8 cellular contexts compared by ENCODE assay signal in the genomic region with DNA sequence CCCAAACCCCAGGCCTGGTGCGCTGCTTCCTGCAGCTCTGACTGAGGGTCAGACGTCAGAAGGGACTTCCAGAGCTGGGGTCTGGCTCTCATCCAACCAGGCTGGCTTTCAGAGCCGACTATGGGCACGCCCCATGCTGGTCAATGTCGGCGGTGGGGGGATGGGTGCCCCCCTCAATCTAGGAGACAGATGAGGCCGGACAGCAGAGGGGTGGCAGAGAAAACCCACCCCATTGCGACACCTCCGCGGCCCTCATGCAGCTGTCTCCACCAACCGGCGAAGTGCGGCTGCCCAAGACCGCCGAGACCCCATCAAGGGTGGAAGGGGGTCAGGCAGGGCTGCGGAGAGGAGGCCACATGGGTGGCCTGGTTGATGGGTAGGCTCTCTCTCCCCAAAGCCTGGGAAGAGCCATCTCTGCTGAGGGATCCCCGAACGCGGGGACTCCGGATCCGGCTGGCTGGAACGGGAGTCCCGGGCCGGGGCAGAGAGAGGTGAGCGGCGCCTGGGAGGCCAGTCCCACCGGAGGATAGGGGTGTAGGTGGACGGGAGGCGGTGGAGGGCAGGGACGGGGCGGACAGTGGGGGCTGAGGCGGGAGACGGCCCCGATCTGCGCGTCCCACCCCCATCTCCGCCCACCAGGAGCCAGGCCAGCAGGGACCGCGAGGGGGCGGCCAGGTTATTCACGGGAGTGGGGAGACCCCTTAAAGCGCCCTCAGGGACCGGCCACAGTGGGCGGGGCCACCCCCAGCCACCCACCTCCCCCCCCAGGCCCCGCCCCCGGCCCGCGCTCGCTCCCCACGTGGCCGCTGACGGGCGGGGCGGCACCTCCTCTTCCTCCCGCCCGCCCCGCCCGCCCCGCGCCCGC. TPM values are rescaled to one million over a fixed set of nuclear protein-coding genes. Genes with fewer than 3 reads are reported as not detected.
DNase-seq lines count a peak whose midpoint lies in the region; ATAC-seq and TF ChIP-seq lines count a peak whose summit lies in the region.

A gene (plus strand): TSS at position 864 of the 865 bp plus-strand sequence. CDS start 11,748 bp downstream, outside the sequence.

- no peaks in the 10 kb centered on the region for H3K27me3 Mint-ChIP-seq in activated naive CD8-positive, alpha-beta T cell treated with anti-CD3 and anti-CD28 coated beads, Interleukin-2, amount 50 U/mL, for 24 hours
- H3K27me3 Mint-ChIP-seq in osteocyte (ENCODE audit: unreplicated experiment) = no peaks in the 10 kb centered on the region

- H3K27ac Mint-ChIP-seq in activated naive CD8-positive, alpha-beta T cell treated with anti-CD3 and anti-CD28 coated beads, Interleukin-2, amount 50 U/mL, for 24 hours = peak within 1 kb of the TSS; percentile 39
- H3K27ac Mint-ChIP-seq in osteocyte (ENCODE audit: unreplicated experiment) = peak within 1 kb of the TSS; percentile 73

- peaks cover 41% of the 10 kb centered on the region for H3K4me1 Mint-ChIP-seq in activated naive CD8-positive, alpha-beta T cell treated with anti-CD3 and anti-CD28 coated beads, Interleukin-2, amount 50 U/mL, for 24 hours
- peaks cover 46% of the 10 kb centered on the region for H3K4me1 Mint-ChIP-seq in osteocyte (ENCODE audit: unreplicated experiment)

- ATAC-seq in HG03159 (IDR thresholded peaks at IDR 0.05; ENCODE audit: unreplicated experiment) = peak; percentile 41
- ATAC-seq in activated naive CD8-positive, alpha-beta T cell treated with anti-CD3 and anti-CD28 coated beads, Interleukin-2, amount 50 U/mL, for 24 hours = peak; percentile 42
- peak; percentile 81 for ATAC-seq in Right ventricle myocardium superior (ENCODE audit: poor library complexity)

- no peaks in the 10 kb centered on the region for H3K9me3 Mint-ChIP-seq in activated naive CD8-positive, alpha-beta T cell treated with anti-CD3 and anti-CD28 coated beads, Interleukin-2, amount 50 U/mL, for 24 hours
- H3K9me3 Mint-ChIP-seq in osteocyte (ENCODE audit: unreplicated experiment) = no peaks in the 10 kb centered on the region

- intact Hi-C loops in Right ventricle myocardium superior (cut with DNase I) = no loop called here

- H3K4me3 Mint-ChIP-seq in activated naive CD8-positive, alpha-beta T cell treated with anti-CD3 and anti-CD28 coated beads, Interleukin-2, amount 50 U/mL, for 24 hours = peak within 1 kb of the TSS; percentile 77
- H3K4me3 Mint-ChIP-seq in osteocyte (ENCODE audit: unreplicated experiment) = peak within 1 kb of the TSS; percentile 78

- H3K36me3 Mint-ChIP-seq in activated naive CD8-positive, alpha-beta T cell treated with anti-CD3 and anti-CD28 coated beads, Interleukin-2, amount 50 U/mL, for 24 hours (ENCODE audit: low read depth) = no peaks in the 10 kb centered on the region
- H3K36me3 Mint-ChIP-seq in osteocyte (ENCODE audit: unreplicated experiment) = no peaks in the 10 kb centered on the region

- DNase-seq in EH (ENCODE audit: low read depth) (peak; percentile 70), SHP77 (lab: John Stamatoyannopoulos, UW) (peak; percentile 26 to 43), Right ventricle myocardium superior (peak; percentile 77), osteocyte (ENCODE audit: extremely low spot score, unreplicated experiment) (no peak), NCI-H1048 (lab: John Stamatoyannopoulos, UW) (no peak), NCI-H128 (lab: John Stamatoyannopoulos, UW; ENCODE audit: unreplicated experiment) (no peak)
- peak; percentile 62 for DNase-seq in activated naive CD8-positive, alpha-beta T cell treated with anti-CD3 and anti-CD28 coated beads, Interleukin-2, amount 50 U/mL, for 24 hours

- no peak for TF ChIP-seq CTCF in osteocyte (IDR thresholded peaks at IDR 0.05)

RNA-seq across cellular contexts. Expression of the gene that starts here (rescaled TPM):
- total RNA-seq in Right ventricle myocardium superior = 28.3 TPM
- total RNA-seq in osteocyte = 124 and 130 TPM in 2 replicates

Comparison
In these comparisons a context has a peak if more than half of its experiments do, and no peak if none do; other contexts are left out.
1. DNase-seq: peak in EH (single experiment), SHP77 (2 of 2), activated naive CD8-positive, alpha-beta T cell treated with anti-CD3 and anti-CD28 coated beads, Interleukin-2, amount 50 U/mL, for 24 hours (single experiment) and Right ventricle myocardium superior (single experiment); none in osteocyte (single experiment), NCI-H1048 (single experiment) and NCI-H128 (single experiment).
2. Peak in every context shown above with its lines, with median percentiles within 50 percentile points of each other: ATAC-seq.